ENCODE assay signal across 32 cellular contexts in the genomic region with DNA sequence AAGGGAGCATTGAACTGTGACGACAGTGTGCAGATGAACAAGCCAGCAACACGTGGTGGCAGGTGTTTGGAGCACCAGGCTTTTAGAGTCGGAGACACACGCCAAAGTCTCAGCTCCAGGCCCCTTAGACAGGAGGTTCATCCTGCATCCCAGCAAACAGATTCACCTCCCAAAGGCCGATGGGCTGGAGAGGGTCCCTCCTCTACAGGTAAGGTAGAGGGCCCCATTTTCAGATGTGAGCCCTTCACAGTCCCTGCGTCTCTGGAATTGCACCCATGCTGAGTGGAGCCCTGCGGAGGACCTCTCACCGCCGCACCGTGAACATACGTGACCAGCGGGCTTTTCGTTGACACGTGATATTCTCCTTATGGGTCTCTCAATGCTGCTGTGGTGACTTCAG.
"Had no signal": no experiment of that assay in that cellular context is flagged by ENCODE, and none has a peak within 500 bp of the region (broad histone marks: within the 10 kb centered on the region; RNA-seq: fewer than 3 reads in every experiment).

No MANE protein-coding gene starts in this region.

- H3K4me3 ChIP-seq: gastroesophageal sphincter, pancreas, psoas muscle, sigmoid colon, stomach, thyroid gland, upper lobe of right lung had no signal

- H3K9me3 Mint-ChIP-seq: activated naive CD4-positive, alpha-beta T cell treated with anti-CD3 and anti-CD28 coated beads, Interleukin-2, amount 50 U/mL, for 24 hours; activated naive CD8-positive, alpha-beta T cell treated with anti-CD3 and anti-CD28 coated beads, Interleukin-2, amount 50 U/mL, for 24 hours; activated T-cell treated with anti-CD3 and anti-CD28 coated beads, Interleukin-2, amount 50 U/mL, for 24 hours; immature natural killer cell; memory B cell; WTC11 had no signal

- H3K4me1 Mint-ChIP-seq: activated CD4-positive, alpha-beta memory T cell treated with anti-CD3 and anti-CD28 coated beads, Interleukin-2, amount 10 ng/mL, durations not matched to agents 7 days and 5 days; activated CD4-positive, alpha-beta T cell treated with anti-CD3 and anti-CD28 coated beads, Interleukin-2, amount 10 ng/mL, durations not matched to agents 7 days and 5 days; activated naive CD4-positive, alpha-beta T cell treated with anti-CD3 and anti-CD28 coated beads, Interleukin-2, amount 50 U/mL, for 24 hours; activated naive CD8-positive, alpha-beta T cell treated with anti-CD3 and anti-CD28 coated beads, Interleukin-2, amount 50 U/mL, for 24 hours; immature natural killer cell; stimulated activated naive B cell treated with anti-CD40 and anti-IgM and Interleukin-4, amounts not matched to agents 10 μg/mL and 1 μg/mL and 100 μg/mL, for 72 hours had no signal

- H3K27me3 Mint-ChIP-seq: activated CD4-positive, alpha-beta memory T cell treated with anti-CD3 and anti-CD28 coated beads, Interleukin-2, amount 10 ng/mL, durations not matched to agents 7 days and 5 days; activated CD4-positive, alpha-beta T cell treated with anti-CD3 and anti-CD28 coated beads, Interleukin-2, amount 10 ng/mL, durations not matched to agents 7 days and 5 days; activated naive CD4-positive, alpha-beta T cell treated with anti-CD3 and anti-CD28 coated beads, Interleukin-2, amount 50 U/mL, for 24 hours; activated naive CD8-positive, alpha-beta T cell treated with anti-CD3 and anti-CD28 coated beads, Interleukin-2, amount 50 U/mL, for 24 hours; activated T-cell treated with anti-CD3 and anti-CD28 coated beads, Interleukin-2, amount 50 U/mL, for 24 hours had no signal

- ATAC-seq: activated naive CD8-positive, alpha-beta T cell treated with anti-CD3 and anti-CD28 coated beads, Interleukin-2, amount 50 U/mL, for 24 hours; activated T-helper 17 cell treated with anti-CD3 and anti-CD28 coated beads, Interleukin-2, amount 50 U/mL, for 72 hours; gastroesophageal sphincter; naive thymus-derived CD8-positive, alpha-beta T cell; pancreas; psoas muscle; stimulated activated naive B cell treated with anti-CD40 and anti-IgM and Interleukin-4, amounts not matched to agents 10 μg/mL and 1 μg/mL and 100 μg/mL, for 72 hours; WTC11 had no signal

- H3K4me1 ChIP-seq: gastroesophageal sphincter, pancreas, psoas muscle, sigmoid colon, upper lobe of right lung had no signal

- H3K9me3 ChIP-seq: gastroesophageal sphincter, neutrophil, pancreas, psoas muscle, sigmoid colon, stomach, thyroid gland, upper lobe of right lung had no signal

- H3K27ac ChIP-seq: gastroesophageal sphincter, neutrophil, pancreas, psoas muscle, sigmoid colon, stomach, thyroid gland, upper lobe of right lung had no signal

- H3K27me3 ChIP-seq: neutrophil, sigmoid colon, thyroid gland had no signal

- H3K36me3 Mint-ChIP-seq: activated naive CD4-positive, alpha-beta T cell treated with anti-CD3 and anti-CD28 coated beads, Interleukin-2, amount 50 U/mL, for 24 hours; naive thymus-derived CD8-positive, alpha-beta T cell; WTC11 had no signal

- FAIRE-seq: endothelial cell of umbilical vein, pancreas, small intestine had no signal

- H3K4me3 Mint-ChIP-seq: activated CD4-positive, alpha-beta memory T cell treated with anti-CD3 and anti-CD28 coated beads, Interleukin-2, amount 10 ng/mL, durations not matched to agents 7 days and 5 days; activated CD4-positive, alpha-beta T cell treated with anti-CD3 and anti-CD28 coated beads, Interleukin-2, amount 10 ng/mL, durations not matched to agents 7 days and 5 days; activated naive CD4-positive, alpha-beta T cell treated with anti-CD3 and anti-CD28 coated beads, Interleukin-2, amount 50 U/mL, for 24 hours; activated naive CD8-positive, alpha-beta T cell treated with anti-CD3 and anti-CD28 coated beads, Interleukin-2, amount 50 U/mL, for 24 hours; activated T-cell treated with anti-CD3 and anti-CD28 coated beads, Interleukin-2, amount 50 U/mL, for 24 hours; activated T-helper 17 cell treated with anti-CD3 and anti-CD28 coated beads, Interleukin-2, amount 50 U/mL, for 72 hours; immature natural killer cell; memory B cell; naive thymus-derived CD8-positive, alpha-beta T cell; stimulated activated naive B cell treated with anti-CD40 and anti-IgM and Interleukin-4, amounts not matched to agents 10 μg/mL and 1 μg/mL and 100 μg/mL, for 72 hours; WTC11 had no signal

- H3K27ac Mint-ChIP-seq: activated CD4-positive, alpha-beta memory T cell treated with anti-CD3 and anti-CD28 coated beads, Interleukin-2, amount 10 ng/mL, durations not matched to agents 7 days and 5 days; activated CD4-positive, alpha-beta T cell treated with anti-CD3 and anti-CD28 coated beads, Interleukin-2, amount 10 ng/mL, durations not matched to agents 7 days and 5 days; activated naive CD4-positive, alpha-beta T cell treated with anti-CD3 and anti-CD28 coated beads, Interleukin-2, amount 50 U/mL, for 24 hours; activated naive CD8-positive, alpha-beta T cell treated with anti-CD3 and anti-CD28 coated beads, Interleukin-2, amount 50 U/mL, for 24 hours; activated T-cell treated with anti-CD3 and anti-CD28 coated beads, Interleukin-2, amount 50 U/mL, for 24 hours; activated T-helper 17 cell treated with anti-CD3 and anti-CD28 coated beads, Interleukin-2, amount 50 U/mL, for 72 hours; immature natural killer cell; memory B cell; stimulated activated naive B cell treated with anti-CD40 and anti-IgM and Interleukin-4, amounts not matched to agents 10 μg/mL and 1 μg/mL and 100 μg/mL, for 72 hours; WTC11 had no signal

- DNase-seq: activated CD4-positive, alpha-beta memory T cell treated with anti-CD3 and anti-CD28 coated beads, Interleukin-2, amount 10 ng/mL, durations not matched to agents 7 days and 5 days; activated CD4-positive, alpha-beta T cell treated with anti-CD3 and anti-CD28 coated beads for 1 hour; activated CD4-positive, alpha-beta T cell treated with anti-CD3 and anti-CD28 coated beads, Interleukin-2, amount 10 ng/mL, durations not matched to agents 7 days and 5 days; activated CD8-positive, alpha-beta memory T cell treated with anti-CD3 and anti-CD28 coated beads, Interleukin-2, amount 50 U/mL, for 48 hours; activated gamma-delta T cell treated with Interleukin-2 at 50 U/mL for 16 hours; activated naive CD8-positive, alpha-beta T cell treated with anti-CD3 and anti-CD28 coated beads, Interleukin-2, amount 50 U/mL, for 24 hours; activated T-cell treated with anti-CD3 and anti-CD28 coated beads, Interleukin-2, amount 50 U/mL, for 24 hours; amygdala; caudate nucleus; head of caudate nucleus; hypothalamus; immature natural killer cell; sigmoid colon; small intestine; stimulated activated CD4-positive, alpha-beta T cell treated with anti-CD3 and anti-CD28 coated beads, Interleukin-1b, Interleukin-23, amount 100 ng/mL, for 48 hours; stimulated activated CD4-positive, alpha-beta T cell treated with anti-CD3 and anti-CD28 coated beads, Interleukin-4, amount 100 ng/mL, for 4 hours; stimulated activated CD8-positive, alpha-beta memory T cell treated with anti-CD3 and anti-CD28 coated beads, Interleukin-4, amount 100 ng/mL, for 48 hours; stimulated activated naive B cell treated with anti-CD40 and anti-IgM and Interleukin-4, amounts not matched to agents 10 μg/mL and 1 μg/mL and 100 μg/mL, for 72 hours; stomach; T-helper 2 cell; thyroid gland; upper lobe of right lung had no signal

- H3K36me3 ChIP-seq: gastroesophageal sphincter, neutrophil, pancreas, sigmoid colon, stomach, thyroid gland, upper lobe of right lung had no signal
